8 cellular contexts compared by ENCODE assay signal in genomic region chr20:36467076-36467999, GRCh38.
DNase-seq lines count a peak whose midpoint lies in the region; ATAC-seq and TF ChIP-seq lines count a peak whose summit lies in the region.

No MANE protein-coding gene starts in this region.

- POLR2A ChIA-PET in CD4-positive, alpha-beta memory T cell (lab: Charles Lee; ENCODE audit: partially characterized antibody) = interaction anchor here (0.8 to 5.5 kb wide), 3 partner anchors 25 to 137 kb away, joined by 4 to 33 read pairs (median 6); no protein-coding TSS in a partner anchor

- H3F3A ChIP-seq in Loucy (ENCODE audit: low read depth) = no peaks in the 10 kb centered on the region; the same call in 1 of the 2 replicates

- H3K27me3 Mint-ChIP-seq in CD4-positive, alpha-beta memory T cell = no peaks in the 10 kb centered on the region

- no peaks in the 10 kb centered on the region for H3K36me3 ChIP-seq in CD4-positive, alpha-beta memory T cell (ENCODE audit: insufficient read depth, low read length)
- no peaks in the 10 kb centered on the region for H3K36me3 ChIP-seq in Loucy (ENCODE audit: insufficient read depth, low read length)
- peaks cover 3% of the 10 kb centered on the region for H3K36me3 ChIP-seq in lower lobe of right lung
- no peaks in the 10 kb centered on the region for H3K36me3 ChIP-seq in subcutaneous abdominal adipose tissue (ENCODE audit: control insufficient read depth in 5 of 5, insufficient read depth in 5 of 5, low read length in 5 of 5)
- H3K36me3 ChIP-seq in testis (ENCODE audit: low read depth, missing control alignments) = no peaks in the 10 kb centered on the region

- peak overlapping the region in 1 of 2 donors; percentile 29 for H3K4me3 ChIP-seq in CD4-positive, alpha-beta memory T cell (ENCODE audit: low read length in 2 of 2)
- H3K4me3 ChIP-seq in Loucy (ENCODE audit: low read length, poor library complexity, severe bottlenecking) (peak overlapping the region; percentile 40), lower lobe of right lung (no peak overlapping the region), subcutaneous abdominal adipose tissue (ENCODE audit: low read depth in 1 of 5, low read length in 5 of 5) (peak overlapping the region in 1 of 5 donors; percentile 4), testis (no peak overlapping the region)

- CTCF ChIA-PET in CD4-positive, alpha-beta memory T cell (lab: Charles Lee; ENCODE audit: partially characterized antibody) = no interaction called here

- H3K27ac Mint-ChIP-seq in CD4-positive, alpha-beta memory T cell = peak overlapping the region; percentile 87 to 99 (median 95)

- peak; percentile 55 to 70 (median 58) for DNase-seq in CD4-positive, alpha-beta memory T cell
- DNase-seq in T-helper 1 cell (peak in 3 of 5 donors; percentile 46 to 54 (median 47)), caudate nucleus (lab: John Stamatoyannopoulos, UW) (peak in 32 of 61 donors; percentile 12 to 79 (median 40)), lower lobe of right lung (peak; percentile 64), testis (no peak)

- TF ChIP-seq POLR2A in testis (IDR thresholded peaks at IDR 0.05) = no peak

- peak overlapping the region; percentile 54 for H3K4me2 ChIP-seq in Loucy (ENCODE audit: low read depth, low read length, poor library complexity, severe bottlenecking)

- peaks cover 75% of the 10 kb centered on the region for H3K4me1 ChIP-seq in CD4-positive, alpha-beta memory T cell (ENCODE audit: insufficient read depth, low read length)
- H3K4me1 ChIP-seq in Loucy (ENCODE audit: insufficient read depth, low read length, poor library complexity, severe bottlenecking) (peaks cover 66% of the 10 kb centered on the region), lower lobe of right lung (peaks cover 96% of the 10 kb centered on the region), subcutaneous abdominal adipose tissue (ENCODE audit: control insufficient read depth in 5 of 5, insufficient read depth in 5 of 5, low read length in 5 of 5) (peaks cover 30 to 86% (median 81%) of the 10 kb centered on the region in 5 donors), testis (peaks cover 69% of the 10 kb centered on the region)

- peaks cover 73% of the 10 kb centered on the region for H3K79me2 ChIP-seq in Loucy (ENCODE audit: insufficient read depth, low read length)

- H3K9me2 ChIP-seq in Loucy (replicated peaks; ENCODE audit: low read depth, low read length) = no peaks in the 10 kb centered on the region

- H3K9ac ChIP-seq in Loucy (ENCODE audit: low read depth, low read length, poor library complexity, severe bottlenecking) (peak overlapping the region; percentile 9), subcutaneous abdominal adipose tissue (ENCODE audit: low read length in 5 of 5) (peak overlapping the region in 4 of 5 donors; percentile 12 to 40 (median 34))

- H3K36me3 Mint-ChIP-seq in CD4-positive, alpha-beta memory T cell = peaks cover 0 to 10% of the 10 kb centered on the region in 2 donors

- no peaks in the 10 kb centered on the region for H3K9me3 ChIP-seq in CD4-positive, alpha-beta memory T cell (ENCODE audit: control insufficient read depth in 1 of 2, low read length in 2 of 2)
- H3K9me3 ChIP-seq in Loucy (ENCODE audit: insufficient read depth, low read depth, low read length) (no peaks in the 10 kb centered on the region), lower lobe of right lung (no peaks in the 10 kb centered on the region), subcutaneous abdominal adipose tissue (ENCODE audit: control insufficient read depth in 5 of 5, low read length in 5 of 5) (no peaks in the 10 kb centered on the region), testis (no peaks in the 10 kb centered on the region)

- H3K4me3 Mint-ChIP-seq in CD4-positive, alpha-beta memory T cell = peak overlapping the region; percentile 5 to 82 (median 73)

- WGBS in testis, 2 donors = 43 to 45% methylated on average over 5 to 8 of the region's 8 CpGs

- peak in 1 of 2 donors; percentile 9 for ATAC-seq in lower lobe of right lung
- ATAC-seq in HG03039 (IDR thresholded peaks at IDR 0.05; ENCODE audit: unreplicated experiment) = no peak

- H4K20me1 ChIP-seq in Loucy (ENCODE audit: insufficient read depth, low read length, poor library complexity, severe bottlenecking) = peaks cover 57% of the 10 kb centered on the region

- peaks cover 53 to 90% (median 77%) of the 10 kb centered on the region in 4 donors for H3K4me1 Mint-ChIP-seq in CD4-positive, alpha-beta memory T cell

- peak overlapping the region; percentile 67 for H3K27ac ChIP-seq in CD4-positive, alpha-beta memory T cell (ENCODE audit: low read depth, low read length)
- H3K27ac ChIP-seq in caudate nucleus (ENCODE audit: low read depth, low read length) (peak overlapping the region; percentile 83), lower lobe of right lung (peak overlapping the region; percentile 54), subcutaneous abdominal adipose tissue (ENCODE audit: low read depth, low read length) (peak overlapping the region; percentile 86), testis (peak overlapping the region in 1 of 2 donors; percentile 48)

- no peaks in the 10 kb centered on the region for H3K27me3 ChIP-seq in CD4-positive, alpha-beta memory T cell (ENCODE audit: insufficient read depth, low read length)
- H3K27me3 ChIP-seq in Loucy (ENCODE audit: insufficient read depth, low read length, poor library complexity, severe bottlenecking) (no peaks in the 10 kb centered on the region), lower lobe of right lung (ENCODE audit: low read depth) (no peaks in the 10 kb centered on the region), subcutaneous abdominal adipose tissue (ENCODE audit: control insufficient read depth in 5 of 5, insufficient read depth in 4 of 5, low read length in 5 of 5) (no peaks in the 10 kb centered on the region), testis (no peaks in the 10 kb centered on the region)

- intact Hi-C loops in CD4-positive, alpha-beta memory T cell (cut with micrococcal nuclease) = loop anchor here (2.0 kb wide), 1 partner anchor 25 kb away; no protein-coding TSS in a partner anchor
- intact Hi-C loops in lower lobe of right lung (cut with DNase I) (no loop called here), testis (cut with DNase I; ENCODE audit: low total_unique reads) (no loop called here)

- no peak overlapping the region for H2AFZ ChIP-seq in Loucy (ENCODE audit: low read length)

- no peak for TF ChIP-seq CTCF in Loucy (conservative IDR thresholded peaks at IDR 0.05; ENCODE audit: low read length)
- no peak for TF ChIP-seq CTCF in lower lobe of right lung (IDR thresholded peaks at IDR 0.05)
- TF ChIP-seq CTCF in testis (IDR thresholded peaks at IDR 0.05) = no peak

- H3K9me3 Mint-ChIP-seq in CD4-positive, alpha-beta memory T cell = no peaks in the 10 kb centered on the region
